1 cellular context compared by ENCODE assay signal in genomic region chr5:67266654-67267350, GRCh38.
TF ChIP-seq lines count a peak whose summit lies in the region.

No MANE protein-coding gene starts in this region.

TF ChIP-seq in HEK293, 187 proteins besides CTCF, POLR2A, EP300 and RAD21 (continued from another document and continues in another):
- TF ChIP-seq ZNF664 (tag by site-specific recombination; IDR thresholded peaks at IDR 0.05) (0 out of 2 replicates have a peak, but pooled peaks have one; percentile 44), ZNF645 (tag by site-specific recombination; IDR thresholded peaks at IDR 0.05) (no peak), ZBTB10 (tag by site-specific recombination; IDR thresholded peaks at IDR 0.05) (no peak), ZNF433 (tag by site-specific recombination; IDR thresholded peaks at IDR 0.05; ENCODE audit: low read depth) (peak; percentile 39; the same call in 1 of the 2 replicates), ZSCAN5A (tag by site-specific recombination; IDR thresholded peaks at IDR 0.05) (no peak), ZNF548 (tag by site-specific recombination; IDR thresholded peaks at IDR 0.05) (no peak), ZBTB11 (tag by site-specific recombination; conservative IDR thresholded peaks at IDR 0.05; ENCODE audit: low read depth) (peak; percentile 67), ZNF488 (tag by site-specific recombination; IDR thresholded peaks at IDR 0.05) (no peak), ZNF654 (tag by site-specific recombination; IDR thresholded peaks at IDR 0.05; ENCODE audit: low read depth) (0 out of 2 replicates have a peak, but pooled peaks have one; percentile 9), ZNF776 (tag by site-specific recombination; IDR thresholded peaks at IDR 0.05; ENCODE audit: borderline replicate concordance) (no peak), ZNF248 (tag by site-specific recombination; IDR thresholded peaks at IDR 0.05) (no peak), ZNF830 (tag by site-specific recombination; IDR thresholded peaks at IDR 0.05; ENCODE audit: low read depth) (no peak), ZSCAN23 (tag by site-specific recombination; IDR thresholded peaks at IDR 0.05) (no peak), ZBTB1 (tag by site-specific recombination; IDR thresholded peaks at IDR 0.05) (peak; percentile 49; the same call in 1 of the 2 replicates), ZNF112 (tag by site-specific recombination; IDR thresholded peaks at IDR 0.05) (no peak), ZNF510 (tag by site-specific recombination; IDR thresholded peaks at IDR 0.05; ENCODE audit: insufficient replicate concordance) (peak; percentile 55), ZNF677 (tag by site-specific recombination; IDR thresholded peaks at IDR 0.05) (no peak), ZNF558 (tag by site-specific recombination; IDR thresholded peaks at IDR 0.05) (0 out of 2 replicates have a peak, but pooled peaks have one; percentile 48), ZNF560 (tag by site-specific recombination; IDR thresholded peaks at IDR 0.05; ENCODE audit: borderline replicate concordance) (0 out of 2 replicates have a peak, but pooled peaks have one; percentile 63), ZNF140 (tag by site-specific recombination; IDR thresholded peaks at IDR 0.05) (peak; percentile 73; the same call in 1 of the 2 replicates), PBX3 (CRISPR knock-in tag; IDR thresholded peaks at IDR 0.05) (no peak), ZNF394 (tag by site-specific recombination; IDR thresholded peaks at IDR 0.05; ENCODE audit: borderline replicate concordance) (peak; percentile 81; the same call in 1 of the 2 replicates), ZNF302 (tag by site-specific recombination; IDR thresholded peaks at IDR 0.05; ENCODE audit: low read depth) (no peak)
- TF ChIP-seq, protein P1, sequence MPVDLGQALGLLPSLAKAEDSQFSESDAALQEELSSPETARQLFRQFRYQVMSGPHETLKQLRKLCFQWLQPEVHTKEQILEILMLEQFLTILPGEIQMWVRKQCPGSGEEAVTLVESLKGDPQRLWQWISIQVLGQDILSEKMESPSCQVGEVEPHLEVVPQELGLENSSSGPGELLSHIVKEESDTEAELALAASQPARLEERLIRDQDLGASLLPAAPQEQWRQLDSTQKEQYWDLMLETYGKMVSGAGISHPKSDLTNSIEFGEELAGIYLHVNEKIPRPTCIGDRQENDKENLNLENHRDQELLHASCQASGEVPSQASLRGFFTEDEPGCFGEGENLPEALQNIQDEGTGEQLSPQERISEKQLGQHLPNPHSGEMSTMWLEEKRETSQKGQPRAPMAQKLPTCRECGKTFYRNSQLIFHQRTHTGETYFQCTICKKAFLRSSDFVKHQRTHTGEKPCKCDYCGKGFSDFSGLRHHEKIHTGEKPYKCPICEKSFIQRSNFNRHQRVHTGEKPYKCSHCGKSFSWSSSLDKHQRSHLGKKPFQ (tag by site-specific recombination; IDR thresholded peaks at IDR 0.05), result 0 out of 2 replicates have a peak, but pooled peaks have one; percentile 21
- TF ChIP-seq, protein P2, sequence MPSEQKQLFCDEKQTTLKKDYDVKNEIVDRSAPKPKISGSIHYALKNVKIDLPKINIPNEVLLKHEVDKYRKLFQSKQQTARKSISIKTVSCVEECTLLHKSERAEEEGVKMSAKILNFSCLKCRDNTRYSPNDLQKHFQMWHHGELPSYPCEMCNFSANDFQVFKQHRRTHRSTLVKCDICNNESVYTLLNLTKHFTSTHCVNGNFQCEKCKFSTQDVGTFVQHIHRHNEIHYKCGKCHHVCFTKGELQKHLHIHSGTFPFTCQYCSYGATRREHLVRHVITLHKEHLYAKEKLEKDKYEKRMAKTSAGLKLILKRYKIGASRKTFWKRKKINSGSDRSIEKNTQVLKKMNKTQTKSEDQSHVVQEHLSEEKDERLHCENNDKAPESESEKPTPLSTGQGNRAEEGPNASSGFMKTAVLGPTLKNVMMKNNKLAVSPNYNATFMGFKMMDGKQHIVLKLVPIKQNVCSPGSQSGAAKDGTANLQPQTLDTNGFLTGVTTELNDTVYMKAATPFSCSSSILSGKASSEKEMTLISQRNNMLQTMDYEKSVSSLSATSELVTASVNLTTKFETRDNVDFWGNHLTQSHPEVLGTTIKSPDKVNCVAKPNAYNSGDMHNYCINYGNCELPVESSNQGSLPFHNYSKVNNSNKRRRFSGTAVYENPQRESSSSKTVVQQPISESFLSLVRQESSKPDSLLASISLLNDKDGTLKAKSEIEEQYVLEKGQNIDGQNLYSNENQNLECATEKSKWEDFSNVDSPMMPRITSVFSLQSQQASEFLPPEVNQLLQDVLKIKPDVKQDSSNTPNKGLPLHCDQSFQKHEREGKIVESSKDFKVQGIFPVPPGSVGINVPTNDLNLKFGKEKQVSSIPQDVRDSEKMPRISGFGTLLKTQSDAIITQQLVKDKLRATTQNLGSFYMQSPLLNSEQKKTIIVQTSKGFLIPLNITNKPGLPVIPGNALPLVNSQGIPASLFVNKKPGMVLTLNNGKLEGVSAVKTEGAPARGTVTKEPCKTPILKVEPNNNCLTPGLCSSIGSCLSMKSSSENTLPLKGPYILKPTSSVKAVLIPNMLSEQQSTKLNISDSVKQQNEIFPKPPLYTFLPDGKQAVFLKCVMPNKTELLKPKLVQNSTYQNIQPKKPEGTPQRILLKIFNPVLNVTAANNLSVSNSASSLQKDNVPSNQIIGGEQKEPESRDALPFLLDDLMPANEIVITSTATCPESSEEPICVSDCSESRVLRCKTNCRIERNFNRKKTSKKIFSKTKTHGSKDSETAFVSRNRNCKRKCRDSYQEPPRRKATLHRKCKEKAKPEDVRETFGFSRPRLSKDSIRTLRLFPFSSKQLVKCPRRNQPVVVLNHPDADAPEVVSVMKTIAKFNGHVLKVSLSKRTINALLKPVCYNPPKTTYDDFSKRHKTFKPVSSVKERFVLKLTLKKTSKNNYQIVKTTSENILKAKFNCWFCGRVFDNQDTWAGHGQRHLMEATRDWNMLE (tag by site-specific recombination; conservative IDR thresholded peaks at IDR 0.05; ENCODE audit: low read depth), result peak; percentile 74
- TF ChIP-seq, protein P3, sequence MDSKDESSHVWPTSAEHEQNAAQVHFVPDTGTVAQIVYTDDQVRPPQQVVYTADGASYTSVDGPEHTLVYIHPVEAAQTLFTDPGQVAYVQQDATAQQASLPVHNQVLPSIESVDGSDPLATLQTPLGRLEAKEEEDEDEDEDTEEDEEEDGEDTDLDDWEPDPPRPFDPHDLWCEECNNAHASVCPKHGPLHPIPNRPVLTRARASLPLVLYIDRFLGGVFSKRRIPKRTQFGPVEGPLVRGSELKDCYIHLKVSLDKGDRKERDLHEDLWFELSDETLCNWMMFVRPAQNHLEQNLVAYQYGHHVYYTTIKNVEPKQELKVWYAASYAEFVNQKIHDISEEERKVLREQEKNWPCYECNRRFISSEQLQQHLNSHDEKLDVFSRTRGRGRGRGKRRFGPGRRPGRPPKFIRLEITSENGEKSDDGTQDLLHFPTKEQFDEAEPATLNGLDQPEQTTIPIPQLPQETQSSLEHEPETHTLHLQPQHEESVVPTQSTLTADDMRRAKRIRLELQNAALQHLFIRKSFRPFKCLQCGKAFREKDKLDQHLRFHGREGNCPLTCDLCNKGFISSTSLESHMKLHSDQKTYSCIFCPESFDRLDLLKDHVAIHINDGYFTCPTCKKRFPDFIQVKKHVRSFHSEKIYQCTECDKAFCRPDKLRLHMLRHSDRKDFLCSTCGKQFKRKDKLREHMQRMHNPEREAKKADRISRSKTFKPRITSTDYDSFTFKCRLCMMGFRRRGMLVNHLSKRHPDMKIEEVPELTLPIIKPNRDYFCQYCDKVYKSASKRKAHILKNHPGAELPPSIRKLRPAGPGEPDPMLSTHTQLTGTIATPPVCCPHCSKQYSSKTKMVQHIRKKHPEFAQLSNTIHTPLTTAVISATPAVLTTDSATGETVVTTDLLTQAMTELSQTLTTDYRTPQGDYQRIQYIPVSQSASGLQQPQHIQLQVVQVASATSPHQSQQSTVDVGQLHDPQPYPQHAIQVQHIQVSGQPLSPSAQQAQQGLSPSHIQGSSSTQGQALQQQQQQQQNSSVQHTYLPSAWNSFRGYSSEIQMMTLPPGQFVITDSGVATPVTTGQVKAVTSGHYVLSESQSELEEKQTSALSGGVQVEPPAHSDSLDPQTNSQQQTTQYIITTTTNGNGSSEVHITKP (tag by site-specific recombination; IDR thresholded peaks at IDR 0.05), result no peak
- TF ChIP-seq, protein P4, sequence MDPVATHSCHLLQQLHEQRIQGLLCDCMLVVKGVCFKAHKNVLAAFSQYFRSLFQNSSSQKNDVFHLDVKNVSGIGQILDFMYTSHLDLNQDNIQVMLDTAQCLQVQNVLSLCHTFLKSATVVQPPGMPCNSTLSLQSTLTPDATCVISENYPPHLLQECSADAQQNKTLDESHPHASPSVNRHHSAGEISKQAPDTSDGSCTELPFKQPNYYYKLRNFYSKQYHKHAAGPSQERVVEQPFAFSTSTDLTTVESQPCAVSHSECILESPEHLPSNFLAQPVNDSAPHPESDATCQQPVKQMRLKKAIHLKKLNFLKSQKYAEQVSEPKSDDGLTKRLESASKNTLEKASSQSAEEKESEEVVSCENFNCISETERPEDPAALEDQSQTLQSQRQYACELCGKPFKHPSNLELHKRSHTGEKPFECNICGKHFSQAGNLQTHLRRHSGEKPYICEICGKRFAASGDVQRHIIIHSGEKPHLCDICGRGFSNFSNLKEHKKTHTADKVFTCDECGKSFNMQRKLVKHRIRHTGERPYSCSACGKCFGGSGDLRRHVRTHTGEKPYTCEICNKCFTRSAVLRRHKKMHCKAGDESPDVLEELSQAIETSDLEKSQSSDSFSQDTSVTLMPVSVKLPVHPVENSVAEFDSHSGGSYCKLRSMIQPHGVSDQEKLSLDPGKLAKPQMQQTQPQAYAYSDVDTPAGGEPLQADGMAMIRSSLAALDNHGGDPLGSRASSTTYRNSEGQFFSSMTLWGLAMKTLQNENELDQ (tag by site-specific recombination; IDR thresholded peaks at IDR 0.05; ENCODE audit: low read depth), result no peak
